In the genomic region with DNA sequence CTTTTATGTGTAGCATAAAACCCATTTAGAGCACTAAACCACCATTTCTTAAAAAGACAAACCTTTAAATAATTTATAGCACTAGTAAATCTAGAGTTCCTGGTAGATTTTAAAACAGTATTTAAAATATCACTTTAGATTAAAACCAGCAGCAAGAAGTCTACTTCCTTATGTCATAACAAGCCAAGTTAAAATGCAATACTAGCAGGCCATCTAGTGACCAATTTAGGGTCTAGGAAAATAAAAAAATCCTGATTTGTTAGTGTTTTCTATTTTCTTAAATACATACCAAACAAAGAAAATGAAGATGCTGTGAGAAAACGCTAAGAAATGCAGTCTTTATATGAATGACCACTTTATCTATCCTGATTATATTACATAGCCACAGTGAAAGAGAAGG, we compare ENCODE assay signal across 11 cellular contexts. TPM values are rescaled to one million over a fixed set of nuclear protein-coding genes. Genes with fewer than 3 reads are reported as not detected.
DNase-seq lines count a peak whose midpoint lies in the region; TF ChIP-seq lines count a peak whose summit lies in the region.
"Had no signal": no experiment of that assay in that cellular context is flagged by ENCODE, and none has a peak within 500 bp of the region (broad histone marks: within the 10 kb centered on the region; RNA-seq: fewer than 3 reads in every experiment).

No MANE protein-coding gene starts in this region.

- no peaks in the 10 kb centered on the region for H3K27me3 ChIP-seq in BJ (ENCODE audit: control insufficient read depth, insufficient read depth, low read length)
- H3K27me3 ChIP-seq: SJCRH30 had no signal

- TF ChIP-seq CTCF in BJ (IDR thresholded peaks at IDR 0.05; ENCODE audit: insufficient read depth, low read depth, low read length) (peak; percentile 55), brain (conservative IDR thresholded peaks at IDR 0.05) (peak; percentile 65)

- H3K4me1 Mint-ChIP-seq in brain: peaks cover 38% of the 10 kb centered on the region
- H3K4me1 Mint-ChIP-seq: central memory CD8-positive, alpha-beta T cell had no signal

- peak overlapping the region in 3 of 5 experiments; percentile 9 to 56 (median 19) for H3K27ac Mint-ChIP-seq in brain

- no peaks in the 10 kb centered on the region for H3K9me3 Mint-ChIP-seq in brain
- H3K9me3 Mint-ChIP-seq: central memory CD8-positive, alpha-beta T cell had no signal

- H3K4me3 ChIP-seq in BJ (ENCODE audit: low read depth, low read length): no peak overlapping the region
- H3K4me3 ChIP-seq: SJCRH30 had no signal

- peaks cover 34% of the 10 kb centered on the region for H3K36me3 Mint-ChIP-seq in brain

- POLR2A ChIA-PET in BJ (lab: Charles Lee): interaction anchor here (0.5 kb wide), 1 partner anchor 907 kb away, joined by 3 read pairs; no protein-coding TSS in a partner anchor

- H3K4me3 Mint-ChIP-seq in brain: no peak overlapping the region
- H3K4me3 Mint-ChIP-seq: central memory CD8-positive, alpha-beta T cell had no signal

- DNase-seq in BJ (ENCODE audit: low read depth) (peak; percentile 53), M059J (ENCODE audit: low read depth) (peak; percentile 32), lung microvascular endothelial cell (ENCODE audit: low read depth in 2 of 2) (peak; percentile 25 to 50), A172 (ENCODE audit: low spot score) (no peak), NCI-H2107 (lab: John Stamatoyannopoulos, UW) (no peak), NCI-H2227 (lab: John Stamatoyannopoulos, UW; ENCODE audit: unreplicated experiment) (no peak)
- DNase-seq in NK-92 treated with Interleukin-12 subunit alpha and Interleukin-12 subunit beta, amount 100 ng/mL, for 24 hours (lab: John Stamatoyannopoulos, UW): no peak
- DNase-seq: nucleus accumbens had no signal

- peaks cover 3% of the 10 kb centered on the region for H3K27me3 Mint-ChIP-seq in brain
- H3K27me3 Mint-ChIP-seq: central memory CD8-positive, alpha-beta T cell had no signal

- no peaks in the 10 kb centered on the region for H3K36me3 ChIP-seq in BJ (ENCODE audit: control insufficient read depth, insufficient read depth, low read length)
- H3K36me3 ChIP-seq: SJCRH30 had no signal

- CTCF ChIA-PET in BJ (lab: Yijun Ruan, JAX): interaction anchor here (0.6 to 1.5 kb wide), 6 partner anchors 11 to 628 kb away, joined by 3 to 4 read pairs (median 3); no protein-coding TSS in a partner anchor

RNA-seq across cellular contexts. Expression of gene PAPSS1, which starts 53.9 kb away (rescaled TPM):
- polyA plus RNA-seq in BJ (2011; rRNA removed) (44.2 and 67.7 TPM in 2 replicates), brain (ENCODE audit: insufficient read depth, low read depth, low replicate concordance) (54.3 TPM)
- polyA minus RNA-seq in BJ (2011; rRNA and poly(A)+ RNA removed): 31.3 and 43.3 TPM in 2 replicates
- total RNA-seq in M059J (2014; rRNA removed; shearing (Covaris generic)): 55.4 and 65.5 TPM in 2 replicates
- 19.8 and 37.7 TPM in 2 replicates for total RNA-seq in lung microvascular endothelial cell
- 62.3 and 71.9 TPM in 2 replicates for total RNA-seq in A172 (2014; rRNA removed; shearing (Covaris generic))

Comparison
In these comparisons a context has a peak if more than half of its experiments do, and no peak if none do; other contexts are left out.
1. DNase-seq: peak in BJ (single experiment), M059J (single experiment) and lung microvascular endothelial cell (2 of 2); none in A172 (single experiment), NCI-H2107 (single experiment), NK-92 treated with Interleukin-12 subunit alpha and Interleukin-12 subunit beta, amount 100 ng/mL, for 24 hours (single experiment) and NCI-H2227 (single experiment).